Comparison of ENCODE assay signal across 9 cellular contexts in genomic region chr9:35906923-35907699, GRCh38. TPM values are rescaled to one million over a fixed set of nuclear protein-coding genes. Genes with fewer than 3 reads are reported as not detected.
DNase-seq lines count a peak whose midpoint lies in the region; ATAC-seq, FAIRE-seq and TF ChIP-seq lines count a peak whose summit lies in the region.
"Had no signal": no experiment of that assay in that cellular context is flagged by ENCODE, and none has a peak within 500 bp of the region (broad histone marks: within the 10 kb centered on the region; RNA-seq: fewer than 3 reads in every experiment).

No MANE protein-coding gene starts in this region.

- TF ChIP-seq POLR2A in ovary (IDR thresholded peaks at IDR 0.05) = no peak

- no peak overlapping the region for H3K4me3 ChIP-seq in ovary

- DNase-seq in RCC 7860 (ENCODE audit: low spot score) (peak; percentile 32), fibroblast of peridontal ligament (ENCODE audit: extremely low read depth) (peak; percentile 88), ovary (peak; percentile 48 to 76 (median 63)), GM19240 (ENCODE audit: insufficient read length, low spot score) (no peak), foreskin melanocyte (no peak), cortex of kidney (lab: John Stamatoyannopoulos, UW) (no peak)

- H3K27me3 ChIP-seq in ovary = no peaks in the 10 kb centered on the region

- TF ChIP-seq CTCF in C4-2B (conservative IDR thresholded peaks at IDR 0.05) (no peak), ovary (IDR thresholded peaks at IDR 0.05) (peak in 1 of 3 donors; percentile 21)

- FAIRE-seq in RCC 7860 (lab: Jason Lieb, UNC) = no peak

- ATAC-seq in GM19455 (IDR thresholded peaks at IDR 0.05; ENCODE audit: unreplicated experiment) = no peak

- peaks cover 43% of the 10 kb centered on the region for H3K4me1 ChIP-seq in ovary (ENCODE audit: insufficient read depth)

- TF ChIP-seq EP300 in ovary (IDR thresholded peaks at IDR 0.05) = peak; percentile 9

- no peaks in the 10 kb centered on the region for H3K36me3 ChIP-seq in ovary

- 10 to 21% (median 13%) methylated on average over 14 of the region's 14 CpGs for whole genome bisulfite sequencing in ovary, 3 donors

- H3K27ac ChIP-seq in C4-2B (0 out of 2 replicates have a peak overlapping the region, but pooled peaks have one; percentile 10), ovary (peak overlapping the region; percentile 85 to 86)

- no peaks in the 10 kb centered on the region for H3K9me3 ChIP-seq in ovary

- intact Hi-C loops in ovary (cut with DNase I) = loop anchor here in 3 of 4 donors (2.0 to 5.0 kb wide), 3 partner anchors 35 to 40 kb away; no protein-coding TSS in a partner anchor

RNA-seq across cellular contexts. Expression of gene HRCT1, which starts 1.1 kb away (rescaled TPM):
- total RNA-seq in ovary = 1 to 10 TPM in 5 of 7 donors, under 1 TPM in 1, not detected in 1; 0.48 to 8.1 (median 3.4) TPM
- 1 to 10 TPM in 1 of 2 donors, under 1 TPM in 1; 0.90 to 1.1 TPM for polyA plus RNA-seq in ovary
- total RNA-seq: T-helper 2 cell treated with Interferon-gamma antibody and Interleukin-4, amounts not matched to agents 100 ng/mL and 5 ng/mL, for 36 hours had no signal

RNA-seq across cellular contexts. Expression of gene SPAAR, which starts 2.2 kb away (rescaled TPM):
- 1 to 10 TPM in 5 of 7 donors, under 1 TPM in 2; 0.33 to 5.4 (median 2.0) TPM for total RNA-seq in ovary
- 1 to 10 TPM; 1.4 to 2.3 TPM for polyA plus RNA-seq in ovary
- total RNA-seq: T-helper 2 cell treated with Interferon-gamma antibody and Interleukin-4, amounts not matched to agents 100 ng/mL and 5 ng/mL, for 36 hours had no signal

RNA-seq across cellular contexts. Expression of gene OR13J1, which starts 36.9 kb away (rescaled TPM):
- total RNA-seq in ovary = not detected
- polyA plus RNA-seq in ovary = not detected
- total RNA-seq: T-helper 2 cell treated with Interferon-gamma antibody and Interleukin-4, amounts not matched to agents 100 ng/mL and 5 ng/mL, for 36 hours had no signal

RNA-seq across cellular contexts. Expression of gene OR2S2, which starts 50.8 kb away (rescaled TPM):
- not detected for total RNA-seq in ovary
- polyA plus RNA-seq in ovary = not detected
- total RNA-seq: T-helper 2 cell treated with Interferon-gamma antibody and Interleukin-4, amounts not matched to agents 100 ng/mL and 5 ng/mL, for 36 hours had no signal

Comparison
In these comparisons a context has a peak if more than half of its experiments do, and no peak if none do; other contexts are left out.
1. DNase-seq: peak in RCC 7860 (single experiment), fibroblast of peridontal ligament (single experiment) and ovary (5 of 5); none in GM19240 (single experiment), foreskin melanocyte (single experiment) and cortex of kidney (single experiment).